14 cellular contexts compared by ENCODE assay signal in genomic region chr20:35720165-35721123, GRCh38. TPM values are rescaled to one million over a fixed set of nuclear protein-coding genes. Genes with fewer than 3 reads are reported as not detected.
DNase-seq lines count a peak whose midpoint lies in the region; ATAC-seq, FAIRE-seq and TF ChIP-seq lines count a peak whose summit lies in the region.
"Had no signal": no experiment of that assay in that cellular context is flagged by ENCODE, and none has a peak within 500 bp of the region (broad histone marks: within the 10 kb centered on the region; RNA-seq: fewer than 3 reads in every experiment).

No MANE protein-coding gene starts in this region.

- H4K20me1 ChIP-seq in GM23338 (replicated peaks; ENCODE audit: insufficient read depth), result peaks cover 78% of the 10 kb centered on the region
- H4K20me1 ChIP-seq in K562 (replicated peaks; ENCODE audit: control insufficient read depth, insufficient read depth, low read length), result peaks cover 24% of the 10 kb centered on the region

- POLR2A ChIA-PET in CD4-positive, alpha-beta memory T cell (lab: Charles Lee; ENCODE audit: partially characterized antibody), result interaction anchor here (0.6 to 3.4 kb wide), 8 partner anchors 11 to 79 kb away, joined by 3 to 15 read pairs (median 4); partner anchors contain the start of genes NFS1, RBM39 and ROMO1
- POLR2A ChIA-PET in K562 (lab: Yijun Ruan, JAX), result interaction anchor here (0.6 to 7.2 kb wide), 10 partner anchors 9 to 232 kb away, joined by 3 to 102 read pairs (median 5); partner anchors contain the start of genes ERGIC3, NFS1, PHF20 and RBM39

- CTCF ChIA-PET in CD4-positive, alpha-beta memory T cell (lab: Charles Lee; ENCODE audit: partially characterized antibody), result interaction anchor here (0.9 to 1.8 kb wide), 3 partner anchors 10 to 165 kb away, joined by 3 to 4 read pairs (median 3); no protein-coding TSS in a partner anchor
- CTCF ChIA-PET in K562 (lab: Yijun Ruan, JAX; ENCODE audit: low intra/inter-chr PET ratio), result no interaction called here

- no peaks in the 10 kb centered on the region for H3K9me3 Mint-ChIP-seq in CD4-positive, alpha-beta memory T cell
- H3K9me3 Mint-ChIP-seq in GM23338 (no peaks in the 10 kb centered on the region), neural crest cell (no peaks in the 10 kb centered on the region)

- no peak overlapping the region for H3K27ac ChIP-seq in CD4-positive, alpha-beta memory T cell (ENCODE audit: low read depth, low read length)
- 0 out of 2 replicates have a peak overlapping the region, but pooled peaks have one; percentile 39 for H3K27ac ChIP-seq in GM23338 (ENCODE audit: low read depth)
- no peak overlapping the region for H3K27ac ChIP-seq in K562 (ENCODE audit: extremely low read depth, low read depth, low read length)
- H3K27ac ChIP-seq: skin epidermis, suprapubic skin had no signal

- peaks cover 93% of the 10 kb centered on the region for H3K36me3 ChIP-seq in CD4-positive, alpha-beta memory T cell (ENCODE audit: insufficient read depth, low read length)
- H3K36me3 ChIP-seq in GM23338 (ENCODE audit: insufficient read depth) (peaks cover 98% of the 10 kb centered on the region), K562 (ENCODE audit: control insufficient read depth, insufficient read depth, low read length) (peaks cover 98% of the 10 kb centered on the region)

- no peaks in the 10 kb centered on the region for H3K27me3 ChIP-seq in CD4-positive, alpha-beta memory T cell (ENCODE audit: insufficient read depth, low read length)
- no peaks in the 10 kb centered on the region for H3K27me3 ChIP-seq in GM23338 (ENCODE audit: insufficient read depth)
- no peaks in the 10 kb centered on the region for H3K27me3 ChIP-seq in K562 (ENCODE audit: control insufficient read depth in 2 of 2, insufficient read depth in 2 of 2, low read length in 2 of 2)
- H3K27me3 ChIP-seq: heart right ventricle, suprapubic skin had no signal

- TF ChIP-seq EP300 in K562 (IDR thresholded peaks at IDR 0.05; ENCODE audit: low read length), result no peak

- H3K9me2 ChIP-seq in GM23338 (ENCODE audit: insufficient read depth), result no peaks in the 10 kb centered on the region

- in situ Hi-C loops in K562 (cut with MboI), result no loop called here

- peak overlapping the region in 4 of 7 donors; percentile 58 to 78 (median 64) for H3K27ac Mint-ChIP-seq in CD4-positive, alpha-beta memory T cell
- H3K27ac Mint-ChIP-seq in GM23338, result peak overlapping the region; percentile 40; the same call in 1 of the 2 replicates
- H3K27ac Mint-ChIP-seq in neural crest cell (ENCODE audit: unreplicated experiment), result no peak overlapping the region

- H3K27me3 Mint-ChIP-seq in CD4-positive, alpha-beta memory T cell, result no peaks in the 10 kb centered on the region
- H3K27me3 Mint-ChIP-seq in GM23338 (ENCODE audit: insufficient read depth, low read depth, poor library complexity) (peaks cover 3% of the 10 kb centered on the region), neural crest cell (ENCODE audit: low read depth) (no peaks in the 10 kb centered on the region)

- TF ChIP-seq RAD21 in K562 (CRISPR knock-in tag; conservative IDR thresholded peaks at IDR 0.05 in 1 of 2, IDR thresholded peaks at IDR 0.05 in 1 of 2), result no peak

- H3K79me2 ChIP-seq in GM23338 (replicated peaks; ENCODE audit: insufficient read depth), result peaks cover 98% of the 10 kb centered on the region
- H3K79me2 ChIP-seq in K562 (ENCODE audit: control insufficient read depth, insufficient read depth, low read length), result peaks cover 78% of the 10 kb centered on the region

- H3K9me3 ChIP-seq in CD4-positive, alpha-beta memory T cell (ENCODE audit: control insufficient read depth in 1 of 2, low read length in 2 of 2), result no peaks in the 10 kb centered on the region
- no peaks in the 10 kb centered on the region for H3K9me3 ChIP-seq in K562 (replicated peaks; ENCODE audit: control insufficient read depth, insufficient read depth, low read depth, low read length)
- H3K9me3 ChIP-seq: heart right ventricle, suprapubic skin had no signal

- ATAC-seq in GM23338 (no peak), K562 (no peak)
- ATAC-seq: heart right ventricle had no signal

- H3F3A ChIP-seq in GM23338 (replicated peaks; ENCODE audit: low read depth), result peaks cover 58% of the 10 kb centered on the region

- no TSS peak for BruUV-seq in K562 (replicated peaks; lab: Mats Ljungman, UMichigan)

- H3K36me3 Mint-ChIP-seq in CD4-positive, alpha-beta memory T cell, result peaks cover 64 to 75% of the 10 kb centered on the region in 2 donors
- H3K36me3 Mint-ChIP-seq in GM23338 (ENCODE audit: low read depth) (peaks cover 100% of the 10 kb centered on the region), neural crest cell (ENCODE audit: low read depth) (peaks cover 30% of the 10 kb centered on the region)

- H3K4me1 ChIP-seq in CD4-positive, alpha-beta memory T cell (ENCODE audit: insufficient read depth, low read length), result peaks cover 57% of the 10 kb centered on the region
- H3K4me1 ChIP-seq in GM23338 (ENCODE audit: insufficient read depth) (no peaks in the 10 kb centered on the region), K562 (replicated peaks in 1 of 2; ENCODE audit: control insufficient read depth in 2 of 2, insufficient read depth in 2 of 2, low read length in 2 of 2) (no peaks in the 10 kb centered on the region)

- TF ChIP-seq CTCF in GM23338 (conservative IDR thresholded peaks at IDR 0.05; ENCODE audit: low read depth in 2 of 2), result no peak
- TF ChIP-seq CTCF in K562 (IDR thresholded peaks at IDR 0.05 in 2 of 3, conservative IDR thresholded peaks at IDR 0.05 in 1 of 3; ENCODE audit: insufficient read depth in 2 of 3, low read depth in 1 of 3, low read length in 3 of 3), result no peak
- no peak for TF ChIP-seq CTCF in neural crest cell (conservative IDR thresholded peaks at IDR 0.05)

- no peak for DNase-seq in CD4-positive, alpha-beta memory T cell
- no peak for DNase-seq in GM23338 (ENCODE audit: low spot score)
- no peak for DNase-seq in K562 (ENCODE audit: extremely low read depth in 1 of 4, low spot score in 3 of 4)
- no peak for DNase-seq in neural crest cell (ENCODE audit: low read depth, low spot score)
- DNase-seq in stimulated activated CD4-positive, alpha-beta T cell treated with anti-CD3 and anti-CD28 coated beads, Interleukin-1b, Interleukin-23, amount 100 ng/mL, for 48 hours, result no peak
- no peak for DNase-seq in T-helper 9 cell
- DNase-seq in cerebellar cortex (ENCODE audit: low spot score), result no peak
- DNase-seq: GOT3; heart right ventricle; NCI-H146; NCI-H226; stimulated activated CD4-positive, alpha-beta T cell treated with anti-CD3 and anti-CD28 coated beads, Interleukin-4, amount 100 ng/mL, for 4 hours had no signal

- H3K4me2 ChIP-seq in GM23338, result no peak overlapping the region
- no peak overlapping the region for H3K4me2 ChIP-seq in K562 (ENCODE audit: insufficient read depth, low read length)

- intact Hi-C loops in CD4-positive, alpha-beta memory T cell (cut with micrococcal nuclease), result loop anchor here (10.0 kb wide), 1 partner anchor 54 kb away; the partner anchor contains the start of gene PHF20
- intact Hi-C loops in K562 (cut with micrococcal nuclease), result no loop called here

- no peak for FAIRE-seq in K562 (lab: Jason Lieb, UNC)

- no peak overlapping the region for H2AFZ ChIP-seq in GM23338
- H2AFZ ChIP-seq in K562 (ENCODE audit: low read depth, low read length), result no peak overlapping the region

- peaks cover 26 to 65% (median 49%) of the 10 kb centered on the region in 4 donors for H3K4me1 Mint-ChIP-seq in CD4-positive, alpha-beta memory T cell
- H3K4me1 Mint-ChIP-seq in GM23338 (peaks cover 6% of the 10 kb centered on the region; the same call in 2 of the 3 replicates), neural crest cell (no peaks in the 10 kb centered on the region)

- H3K9me1 ChIP-seq in K562 (ENCODE audit: control insufficient read depth, insufficient read depth, low read length), result no peaks in the 10 kb centered on the region

- no peak overlapping the region for H3K4me3 ChIP-seq in CD4-positive, alpha-beta memory T cell (ENCODE audit: low read length in 2 of 2)
- H3K4me3 ChIP-seq in GM23338, result no peak overlapping the region
- H3K4me3 ChIP-seq in K562, result no peak overlapping the region
- H3K4me3 ChIP-seq: heart right ventricle, skin epidermis, suprapubic skin had no signal

- WGBS in K562 (ENCODE audit: insufficient coverage, low coverage, missing lambda C conversion rate), result 97% methylated on average over 13 of the region's 13 CpGs

- peak overlapping the region in 5 of 8 donors; percentile 8 to 39 (median 29) for H3K4me3 Mint-ChIP-seq in CD4-positive, alpha-beta memory T cell
- H3K4me3 Mint-ChIP-seq in GM23338 (no peak overlapping the region), neural crest cell (peak overlapping the region; percentile 19)

- no peak; the same call in 1 of the 2 replicates for TF ChIP-seq POLR2A in K562 (conservative IDR thresholded peaks at IDR 0.05)

- no peak overlapping the region for H3K9ac ChIP-seq in K562 (ENCODE audit: insufficient read depth in 1 of 2, low read depth in 2 of 2, low read length in 2 of 2)

RNA-seq across cellular contexts. Expression of gene ROMO1, which starts 21.2 kb away (rescaled TPM):
- total RNA-seq in CD4-positive, alpha-beta memory T cell, result 10 to 100 TPM; 38.4 to 43.8 TPM
- polyA plus RNA-seq in CD4-positive, alpha-beta memory T cell, result 100 to 1,000 TPM; 273 to 335 TPM
- 127 and 152 TPM in 2 replicates for total RNA-seq in GM23338 (2014; rRNA removed; shearing (Covaris generic))
- 881 and 947 TPM in 2 replicates for polyA plus RNA-seq in GM23338 (2016; fragmentation: Nextera tagmentation; extraction: Ambion mirVana)
- total RNA-seq in K562 (2011; cell fraction: chromatin; rRNA removed; ENCODE audit: low replicate concordance), result 8.1 and 30.8 TPM in 2 replicates
- 77.2 and 84.6 TPM in 2 replicates for total RNA-seq in K562 (2011; cell fraction: nucleolus; rRNA removed)
- 53.4 and 57.0 TPM in 2 replicates for total RNA-seq in K562 (2011; cell fraction: nucleoplasm; rRNA removed)
- 422 and 571 TPM in 2 replicates for total RNA-seq in K562 (2014; rRNA removed)
- total RNA-seq in K562 (2014; rRNA removed; fragmentation: Illumina TruSeq; extraction: Trizol), result 46.5 and 50.1 TPM in 2 replicates
- total RNA-seq in K562 (2015; rRNA removed; fragmentation: Illumina TruSeq; extraction: Trizol), result 137 and 139 TPM in 2 replicates
- 217 and 226 TPM in 2 replicates for total RNA-seq in K562 (2021)
- 179 and 193 TPM in 2 replicates for polyA plus RNA-seq in K562 (2011; rRNA removed)
- polyA plus RNA-seq in K562 (2011; cell fraction: cytosol; rRNA removed), result 657 and 854 TPM in 2 replicates
- 234 and 309 TPM in 2 replicates for polyA plus RNA-seq in K562 (2011; cell fraction: nucleus; rRNA removed)
- 288 and 480 TPM in 2 replicates for polyA plus RNA-seq in K562 (2012)
- polyA plus RNA-seq in K562 (2014; fragmentation: Illumina TruSeq; extraction: Trizol), result 31.8 and 117 TPM in 2 replicates
- 100 to 1,000 TPM; 635 to 741 TPM for polyA plus RNA-seq in K562 (2014; fragmentation: Nextera tagmentation; extraction: Ambion mirVana)
- polyA plus RNA-seq in K562 (2014; rRNA removed), result 433 and 559 TPM in 2 replicates
- polyA minus RNA-seq in K562 (2011; rRNA and poly(A)+ RNA removed), result 18.5 and 28.9 TPM in 2 replicates
- polyA minus RNA-seq in K562 (2011; cell fraction: cytosol; rRNA and poly(A)+ RNA removed), result 43.7 and 68.4 TPM in 2 replicates
- polyA minus RNA-seq in K562 (2011; cell fraction: nucleus; rRNA and poly(A)+ RNA removed), result 21.0 and 24.8 TPM in 2 replicates
- 151 and 158 TPM in 2 replicates for total RNA-seq in neural crest cell

RNA-seq across cellular contexts. Expression of gene NFS1, which starts 21.3 kb away (rescaled TPM):
- total RNA-seq in CD4-positive, alpha-beta memory T cell, result 10 to 100 TPM; 30.3 to 33.6 TPM
- 10 to 100 TPM in 1 of 2 donors, 1 to 10 TPM in 1; 6.3 to 28.3 TPM for polyA plus RNA-seq in CD4-positive, alpha-beta memory T cell
- total RNA-seq in GM23338 (2014; rRNA removed; shearing (Covaris generic)), result 35.7 and 45.9 TPM in 2 replicates
- polyA plus RNA-seq in GM23338 (2016; fragmentation: Nextera tagmentation; extraction: Ambion mirVana) (19.7 and 22.8 TPM in 2 replicates), K562 (2011; rRNA removed) (72.2 and 76.3 TPM in 2 replicates), K562 (2014; fragmentation: Illumina TruSeq; extraction: Trizol) (48.0 and 51.9 TPM in 2 replicates), K562 (2014; fragmentation: Nextera tagmentation; extraction: Ambion mirVana) (10 to 100 TPM; 11.5 to 13.9 TPM), K562 (2014; rRNA removed) (84.8 and 94.6 TPM in 2 replicates)
- 52.4 and 75.5 TPM in 2 replicates for total RNA-seq in K562 (2011; cell fraction: chromatin; rRNA removed; ENCODE audit: low replicate concordance)
- total RNA-seq in K562 (2011; cell fraction: nucleolus; rRNA removed), result 59.4 and 63.0 TPM in 2 replicates
- 55.7 and 62.0 TPM in 2 replicates for total RNA-seq in K562 (2011; cell fraction: nucleoplasm; rRNA removed)
- total RNA-seq in K562 (2014; rRNA removed) (45.0 and 59.4 TPM in 2 replicates), K562 (2014; rRNA removed; fragmentation: Illumina TruSeq; extraction: Trizol) (41.0 and 41.8 TPM in 2 replicates), K562 (2015; rRNA removed; fragmentation: Illumina TruSeq; extraction: Trizol) (34.1 and 34.7 TPM in 2 replicates), K562 (2021) (47.1 and 52.5 TPM in 2 replicates), neural crest cell (19.4 and 21.3 TPM in 2 replicates)
- 84.5 and 124 TPM in 2 replicates for polyA plus RNA-seq in K562 (2011; cell fraction: cytosol; rRNA removed)
- polyA plus RNA-seq in K562 (2011; cell fraction: nucleus; rRNA removed), result 63.6 and 64.2 TPM in 2 replicates
- polyA plus RNA-seq in K562 (2012), result 27.4 and 33.4 TPM in 2 replicates
- 45.8 and 53.4 TPM in 2 replicates for polyA minus RNA-seq in K562 (2011; rRNA and poly(A)+ RNA removed)
- polyA minus RNA-seq in K562 (2011; cell fraction: cytosol; rRNA and poly(A)+ RNA removed), result 19.5 and 21.2 TPM in 2 replicates
- 21.2 and 21.4 TPM in 2 replicates for polyA minus RNA-seq in K562 (2011; cell fraction: nucleus; rRNA and poly(A)+ RNA removed)

RNA-seq across cellular contexts. Expression of gene RBM39, which starts 21.6 kb away (rescaled TPM):
- 100 to 1,000 TPM; 631 to 665 TPM for total RNA-seq in CD4-positive, alpha-beta memory T cell
- polyA plus RNA-seq in CD4-positive, alpha-beta memory T cell, result 100 to 1,000 TPM in 1 of 2 donors, 10 to 100 TPM in 1; 76.7 to 153 TPM
- 248 and 259 TPM in 2 replicates for total RNA-seq in GM23338 (2014; rRNA removed; shearing (Covaris generic))
- polyA plus RNA-seq in GM23338 (2016; fragmentation: Nextera tagmentation; extraction: Ambion mirVana) (413 and 420 TPM in 2 replicates), K562 (2011; rRNA removed) (187 and 191 TPM in 2 replicates), K562 (2014; fragmentation: Illumina TruSeq; extraction: Trizol) (213 and 218 TPM in 2 replicates), K562 (2014; fragmentation: Nextera tagmentation; extraction: Ambion mirVana) (100 to 1,000 TPM; 143 to 198 TPM), K562 (2014; rRNA removed) (212 and 228 TPM in 2 replicates)
- total RNA-seq in K562 (2011; cell fraction: chromatin; rRNA removed; ENCODE audit: low replicate concordance), result 377 and 1,084 TPM in 2 replicates
- total RNA-seq in K562 (2011; cell fraction: nucleolus; rRNA removed), result 154 and 218 TPM in 2 replicates
- total RNA-seq in K562 (2011; cell fraction: nucleoplasm; rRNA removed), result 345 and 673 TPM in 2 replicates
- total RNA-seq in K562 (2014; rRNA removed) (241 and 314 TPM in 2 replicates), K562 (2014; rRNA removed; fragmentation: Illumina TruSeq; extraction: Trizol) (305 and 330 TPM in 2 replicates), K562 (2015; rRNA removed; fragmentation: Illumina TruSeq; extraction: Trizol) (297 and 319 TPM in 2 replicates), K562 (2021) (241 and 250 TPM in 2 replicates), neural crest cell (333 and 357 TPM in 2 replicates)
- polyA plus RNA-seq in K562 (2011; cell fraction: cytosol; rRNA removed), result 33.0 and 80.4 TPM in 2 replicates
- 662 and 820 TPM in 2 replicates for polyA plus RNA-seq in K562 (2011; cell fraction: nucleus; rRNA removed)
- 185 and 194 TPM in 2 replicates for polyA plus RNA-seq in K562 (2012)
- polyA minus RNA-seq in K562 (2011; rRNA and poly(A)+ RNA removed), result 178 and 203 TPM in 2 replicates
- 67.8 and 77.2 TPM in 2 replicates for polyA minus RNA-seq in K562 (2011; cell fraction: cytosol; rRNA and poly(A)+ RNA removed)
- 241 and 336 TPM in 2 replicates for polyA minus RNA-seq in K562 (2011; cell fraction: nucleus; rRNA and poly(A)+ RNA removed)

RNA-seq across cellular contexts. Expression of gene PHF20, which starts 51.4 kb away (rescaled TPM):
- total RNA-seq in CD4-positive, alpha-beta memory T cell, result 10 to 100 TPM; 72.9 to 82.3 TPM
- polyA plus RNA-seq in CD4-positive, alpha-beta memory T cell, result 100 to 1,000 TPM; 106 to 126 TPM
- 56.6 and 71.8 TPM in 2 replicates for total RNA-seq in GM23338 (2014; rRNA removed; shearing (Covaris generic))
- polyA plus RNA-seq in GM23338 (2016; fragmentation: Nextera tagmentation; extraction: Ambion mirVana), result 103 TPM in 2 replicates
- 82.3 and 150 TPM in 2 replicates for total RNA-seq in K562 (2011; cell fraction: chromatin; rRNA removed; ENCODE audit: low replicate concordance)
- 62.7 and 66.5 TPM in 2 replicates for total RNA-seq in K562 (2011; cell fraction: nucleolus; rRNA removed)
- 101 and 125 TPM in 2 replicates for total RNA-seq in K562 (2011; cell fraction: nucleoplasm; rRNA removed)
- total RNA-seq in K562 (2014; rRNA removed), result 54.2 and 60.3 TPM in 2 replicates
- total RNA-seq in K562 (2014; rRNA removed; fragmentation: Illumina TruSeq; extraction: Trizol), result 77.2 and 85.9 TPM in 2 replicates
- 63.2 and 66.1 TPM in 2 replicates for total RNA-seq in K562 (2015; rRNA removed; fragmentation: Illumina TruSeq; extraction: Trizol)
- 49.9 and 55.1 TPM in 2 replicates for total RNA-seq in K562 (2021)
- polyA plus RNA-seq in K562 (2011; rRNA removed), result 35.7 and 49.9 TPM in 2 replicates
- polyA plus RNA-seq in K562 (2011; cell fraction: cytosol; rRNA removed), result 31.1 and 34.8 TPM in 2 replicates
- polyA plus RNA-seq in K562 (2011; cell fraction: nucleus; rRNA removed), result 30.2 and 32.2 TPM in 2 replicates
- polyA plus RNA-seq in K562 (2012), result 43.2 and 96.3 TPM in 2 replicates
- polyA plus RNA-seq in K562 (2014; fragmentation: Illumina TruSeq; extraction: Trizol), result 70.7 and 75.0 TPM in 2 replicates
- 100 to 1,000 TPM; 178 to 196 TPM for polyA plus RNA-seq in K562 (2014; fragmentation: Nextera tagmentation; extraction: Ambion mirVana)
- 83.3 and 86.9 TPM in 2 replicates for polyA plus RNA-seq in K562 (2014; rRNA removed)
- 59.5 and 68.3 TPM in 2 replicates for polyA minus RNA-seq in K562 (2011; rRNA and poly(A)+ RNA removed)
- polyA minus RNA-seq in K562 (2011; cell fraction: cytosol; rRNA and poly(A)+ RNA removed), result 24.5 and 25.3 TPM in 2 replicates
- polyA minus RNA-seq in K562 (2011; cell fraction: nucleus; rRNA and poly(A)+ RNA removed), result 17.8 and 39.2 TPM in 2 replicates
- 53.0 and 57.1 TPM in 2 replicates for total RNA-seq in neural crest cell

RNA-seq across cellular contexts. Expression of gene CPNE1, which starts 55.7 kb away (rescaled TPM):
- total RNA-seq in CD4-positive, alpha-beta memory T cell, result 100 to 1,000 TPM; 316 to 353 TPM
- polyA plus RNA-seq in CD4-positive, alpha-beta memory T cell, result 100 to 1,000 TPM; 305 to 343 TPM
- total RNA-seq in GM23338 (2014; rRNA removed; shearing (Covaris generic)), result 158 and 189 TPM in 2 replicates
- polyA plus RNA-seq in GM23338 (2016; fragmentation: Nextera tagmentation; extraction: Ambion mirVana) (196 and 221 TPM in 2 replicates), K562 (2011; rRNA removed) (72.9 and 80.0 TPM in 2 replicates), K562 (2014; fragmentation: Illumina TruSeq; extraction: Trizol) (68.6 and 69.8 TPM in 2 replicates), K562 (2014; fragmentation: Nextera tagmentation; extraction: Ambion mirVana) (10 to 100 TPM; 45.5 to 56.0 TPM), K562 (2014; rRNA removed) (56.0 and 65.2 TPM in 2 replicates)
- total RNA-seq in K562 (2011; cell fraction: chromatin; rRNA removed; ENCODE audit: low replicate concordance), result 182 and 323 TPM in 2 replicates
- 205 and 207 TPM in 2 replicates for total RNA-seq in K562 (2011; cell fraction: nucleolus; rRNA removed)
- total RNA-seq in K562 (2011; cell fraction: nucleoplasm; rRNA removed), result 200 and 207 TPM in 2 replicates
- total RNA-seq in K562 (2014; rRNA removed) (54.4 and 83.8 TPM in 2 replicates), K562 (2014; rRNA removed; fragmentation: Illumina TruSeq; extraction: Trizol) (39.7 and 42.2 TPM in 2 replicates), K562 (2015; rRNA removed; fragmentation: Illumina TruSeq; extraction: Trizol) (41.9 and 42.1 TPM in 2 replicates), K562 (2021) (102 and 105 TPM in 2 replicates), neural crest cell (236 and 245 TPM in 2 replicates)
- polyA plus RNA-seq in K562 (2011; cell fraction: cytosol; rRNA removed), result 124 and 164 TPM in 2 replicates
- 322 and 336 TPM in 2 replicates for polyA plus RNA-seq in K562 (2011; cell fraction: nucleus; rRNA removed)
- polyA plus RNA-seq in K562 (2012), result 98.9 and 128 TPM in 2 replicates
- 46.6 and 66.8 TPM in 2 replicates for polyA minus RNA-seq in K562 (2011; rRNA and poly(A)+ RNA removed)
- 46.7 and 82.3 TPM in 2 replicates for polyA minus RNA-seq in K562 (2011; cell fraction: cytosol; rRNA and poly(A)+ RNA removed)
- polyA minus RNA-seq in K562 (2011; cell fraction: nucleus; rRNA and poly(A)+ RNA removed), result 66.4 and 92.3 TPM in 2 replicates
